16 cellular contexts compared by ENCODE assay signal in the genomic region with DNA sequence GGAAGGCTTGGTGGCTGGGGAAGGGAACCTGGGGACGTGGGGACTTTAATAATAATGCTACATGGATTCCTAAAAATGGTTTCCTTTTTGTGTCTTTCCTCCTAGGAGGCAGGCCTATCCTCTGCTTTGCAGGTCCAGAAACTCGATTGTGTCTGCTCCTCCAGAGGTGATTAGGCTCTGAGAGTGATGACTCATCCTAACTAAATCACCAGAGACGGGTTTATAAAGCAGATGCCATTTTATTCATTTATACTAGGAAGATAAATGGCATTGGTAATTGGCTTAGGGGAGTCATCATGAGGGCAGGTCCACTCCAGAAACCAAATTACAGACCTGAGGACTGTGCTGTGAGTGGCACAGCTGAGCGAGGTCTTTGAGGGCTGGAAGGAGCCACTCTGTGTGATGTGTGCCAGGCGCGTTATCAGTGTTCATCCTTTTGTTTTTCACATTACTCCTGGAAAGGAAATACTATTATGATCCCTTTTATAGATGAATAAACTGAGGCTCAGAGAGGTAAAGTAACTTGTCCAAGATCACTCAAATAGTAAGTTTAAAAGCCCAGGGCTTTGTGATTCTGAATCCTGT. TPM values are rescaled to one million over a fixed set of nuclear protein-coding genes. Genes with fewer than 3 reads are reported as not detected.
A peak's percentile ranks its signal among the peaks of the same experiment; 100 is the strongest.
DNase-seq lines count a peak whose midpoint lies in the region; ATAC-seq, FAIRE-seq and TF ChIP-seq lines count a peak whose summit lies in the region.
"Had no signal": no experiment of that assay in that cellular context is flagged by ENCODE, and none has a peak within 500 bp of the region (broad histone marks: within the 10 kb centered on the region; RNA-seq: fewer than 3 reads in every experiment).

No MANE protein-coding gene starts in this region.

- no peak overlapping the region for H3K4me3 ChIP-seq in small intestine (ENCODE audit: low read depth in 1 of 2, low read length in 2 of 2)
- H3K4me3 ChIP-seq: BLaER1 treated with 17β-estradiol and CSF1 and Interleukin-3, amounts not matched to agents 10 nM and 100 nM; skin epidermis had no signal

- peak overlapping the region; percentile 35 to 50 for H3K27ac Mint-ChIP-seq in activated naive CD4-positive, alpha-beta T cell treated with anti-CD3 and anti-CD28 coated beads, Interleukin-2, amount 50 U/mL, for 72 hours
- H3K27ac Mint-ChIP-seq in chondrocyte (ENCODE audit: unreplicated experiment) = peak overlapping the region; percentile 69
- H3K27ac Mint-ChIP-seq: activated naive CD4-positive, alpha-beta T cell treated with anti-CD3 and anti-CD28 coated beads, Interleukin-2, amount 50 U/mL, for 24 hours; endodermal cell had no signal

- no peaks in the 10 kb centered on the region for H3K9me3 Mint-ChIP-seq in activated naive CD4-positive, alpha-beta T cell treated with anti-CD3 and anti-CD28 coated beads, Interleukin-2, amount 50 U/mL, for 72 hours
- H3K9me3 Mint-ChIP-seq in chondrocyte (ENCODE audit: low read depth) = no peaks in the 10 kb centered on the region
- H3K9me3 Mint-ChIP-seq: activated naive CD4-positive, alpha-beta T cell treated with anti-CD3 and anti-CD28 coated beads, Interleukin-2, amount 50 U/mL, for 24 hours; endodermal cell; naive B cell had no signal

- no peak overlapping the region for H3K27ac ChIP-seq in small intestine (ENCODE audit: low read depth in 1 of 2, low read length in 1 of 2)
- H3K27ac ChIP-seq: BLaER1 treated with 17β-estradiol and CSF1 and Interleukin-3, amounts not matched to agents 10 nM and 100 nM; skin epidermis had no signal

- H3K9me3 ChIP-seq in small intestine (ENCODE audit: control insufficient read depth, low read depth) = no peaks in the 10 kb centered on the region
- H3K9me3 ChIP-seq: BLaER1 treated with 17β-estradiol and CSF1 and Interleukin-3, amounts not matched to agents 10 nM and 100 nM had no signal

- no peak for TF ChIP-seq CTCF in chondrocyte (IDR thresholded peaks at IDR 0.05)

- FAIRE-seq in small intestine (lab: Jason Lieb, UNC) = no peak

- H3K27me3 Mint-ChIP-seq in chondrocyte (ENCODE audit: low read depth) = no peaks in the 10 kb centered on the region
- H3K27me3 Mint-ChIP-seq: activated naive CD4-positive, alpha-beta T cell treated with anti-CD3 and anti-CD28 coated beads, Interleukin-2, amount 50 U/mL, for 24 hours; naive B cell had no signal

- H3K36me3 Mint-ChIP-seq in activated naive CD4-positive, alpha-beta T cell treated with anti-CD3 and anti-CD28 coated beads, Interleukin-2, amount 50 U/mL, for 72 hours = peaks cover 0 to 8% of the 10 kb centered on the region in 2 donors
- peaks cover 7% of the 10 kb centered on the region for H3K36me3 Mint-ChIP-seq in chondrocyte (ENCODE audit: low read depth)
- H3K36me3 Mint-ChIP-seq: naive B cell had no signal

- H3K36me3 ChIP-seq in small intestine (ENCODE audit: control insufficient read depth in 2 of 2, insufficient read depth in 2 of 2, low read length in 2 of 2) = peaks cover 2 to 6% of the 10 kb centered on the region in 2 donors

- H3K4me3 Mint-ChIP-seq in chondrocyte (ENCODE audit: unreplicated experiment) = no peak overlapping the region
- H3K4me3 Mint-ChIP-seq: activated naive CD4-positive, alpha-beta T cell treated with anti-CD3 and anti-CD28 coated beads, Interleukin-2, amount 50 U/mL, for 24 hours; endodermal cell; naive B cell had no signal

- H3K4me1 Mint-ChIP-seq in chondrocyte (ENCODE audit: low read depth) = peaks cover 12% of the 10 kb centered on the region
- H3K4me1 Mint-ChIP-seq: naive B cell had no signal

- H3K4me1 ChIP-seq in small intestine (ENCODE audit: control insufficient read depth in 2 of 2, insufficient read depth in 1 of 2, low read depth in 1 of 2, low read length in 1 of 2) = peaks cover 0 to 2% of the 10 kb centered on the region in 2 donors

- no peak for DNase-seq in activated naive CD4-positive, alpha-beta T cell treated with anti-CD3 and anti-CD28 coated beads, Interleukin-2, amount 50 U/mL, for 72 hours (ENCODE audit: low spot score in 2 of 2)
- no peak for DNase-seq in activated naive CD4-positive, alpha-beta T cell treated with anti-CD3 and anti-CD28 coated beads, Interleukin-2, amount 50 U/mL, for 16 hours
- DNase-seq in NCI-H82 (lab: John Stamatoyannopoulos, UW) (peak; percentile 90), chondrocyte (ENCODE audit: low spot score) (no peak), small intestine (peak; percentile 40)
- DNase-seq: activated CD4-positive, alpha-beta T cell treated with anti-CD3 and anti-CD28 coated beads for 4 hours; endodermal cell; naive B cell; NCI-H1930; Right ventricle myocardium superior had no signal

- 54 to 65% (median 64%) methylated on average over 6 of the region's 6 CpGs for WGBS in small intestine, 3 donors

- no peaks in the 10 kb centered on the region for H3K27me3 ChIP-seq in small intestine (ENCODE audit: control insufficient read depth in 2 of 2, insufficient read depth in 2 of 2, low read length in 2 of 2)
- H3K27me3 ChIP-seq: BLaER1 treated with 17β-estradiol and CSF1 and Interleukin-3, amounts not matched to agents 10 nM and 100 nM had no signal

- ATAC-seq in activated naive CD4-positive, alpha-beta T cell treated with anti-CD3 and anti-CD28 coated beads, Interleukin-2, amount 50 U/mL, for 72 hours = peak; percentile 43 to 58
- ATAC-seq in GM21423 (IDR thresholded peaks at IDR 0.05; ENCODE audit: unreplicated experiment) (no peak), GM21528 (IDR thresholded peaks at IDR 0.05; ENCODE audit: low FRiP score, unreplicated experiment) (no peak), GM18870 (IDR thresholded peaks at IDR 0.05; ENCODE audit: unreplicated experiment) (no peak)

RNA-seq across cellular contexts. Expression of gene NLRX1, which starts 7.1 kb away (rescaled TPM):
- 10 to 100 TPM; 13.5 to 21.8 TPM for total RNA-seq in activated naive CD4-positive, alpha-beta T cell treated with anti-CD3 and anti-CD28 coated beads, Interleukin-2, amount 50 U/mL, for 72 hours
- 13.0 to 20.1 TPM (median 19.2 TPM) in 3 replicates for total RNA-seq in chondrocyte
- polyA plus RNA-seq in small intestine = 1 to 10 TPM; 3.5 to 9.2 (median 4.0) TPM

RNA-seq across cellular contexts. Expression of gene NHERF4, which starts 9.7 kb away (rescaled TPM):
- total RNA-seq in activated naive CD4-positive, alpha-beta T cell treated with anti-CD3 and anti-CD28 coated beads, Interleukin-2, amount 50 U/mL, for 72 hours = under 1 TPM; 0.23 to 0.30 TPM
- total RNA-seq in chondrocyte = not detected in 3 replicates
- 100 to 1,000 TPM in 2 of 3 donors, 10 to 100 TPM in 1; 33.6 to 258 (median 137) TPM for polyA plus RNA-seq in small intestine
- total RNA-seq: Right ventricle myocardium superior had no signal

RNA-seq across cellular contexts. Expression of gene ABCG4, which starts 26.7 kb away (rescaled TPM):
- total RNA-seq in activated naive CD4-positive, alpha-beta T cell treated with anti-CD3 and anti-CD28 coated beads, Interleukin-2, amount 50 U/mL, for 72 hours = under 1 TPM; 0.12 to 0.25 TPM
- 0.80 to 2.5 TPM (median 2.0 TPM) in 3 replicates for total RNA-seq in chondrocyte
- polyA plus RNA-seq in small intestine = under 1 TPM in 2 of 3 donors, not detected in 1; 0.27 to 0.73 TPM

RNA-seq across cellular contexts. Expression of gene CBL, which starts 30.6 kb away (rescaled TPM):
- total RNA-seq in activated naive CD4-positive, alpha-beta T cell treated with anti-CD3 and anti-CD28 coated beads, Interleukin-2, amount 50 U/mL, for 72 hours = 10 to 100 TPM; 32.3 to 50.0 TPM
- total RNA-seq in chondrocyte = 17.8 to 25.8 TPM (median 25.5 TPM) in 3 replicates
- polyA plus RNA-seq in small intestine = 1 to 10 TPM; 2.2 to 4.9 (median 3.8) TPM

RNA-seq across cellular contexts. Expression of gene HINFP, which starts 54.2 kb away (rescaled TPM):
- 10 to 100 TPM; 38.0 to 53.3 TPM for total RNA-seq in activated naive CD4-positive, alpha-beta T cell treated with anti-CD3 and anti-CD28 coated beads, Interleukin-2, amount 50 U/mL, for 72 hours
- total RNA-seq in chondrocyte = 16.9 to 22.9 TPM (median 21.9 TPM) in 3 replicates
- 10 to 100 TPM; 12.3 to 24.4 (median 14.3) TPM for polyA plus RNA-seq in small intestine

Comparison
In these comparisons a context has a peak if more than half of its experiments do, and no peak if none do; other contexts are left out.
1. ATAC-seq: peak in activated naive CD4-positive, alpha-beta T cell treated with anti-CD3 and anti-CD28 coated beads, Interleukin-2, amount 50 U/mL, for 72 hours (2 of 2); none in GM21423 (single experiment), GM21528 (single experiment) and GM18870 (single experiment).
2. DNase-seq: peak in NCI-H82 (single experiment) and small intestine (single experiment); none in activated naive CD4-positive, alpha-beta T cell treated with anti-CD3 and anti-CD28 coated beads, Interleukin-2, amount 50 U/mL, for 72 hours (0 of 2), activated naive CD4-positive, alpha-beta T cell treated with anti-CD3 and anti-CD28 coated beads, Interleukin-2, amount 50 U/mL, for 16 hours (single experiment) and chondrocyte (single experiment).